Comparison of ENCODE assay signal across 17 cellular contexts in the genomic region with DNA sequence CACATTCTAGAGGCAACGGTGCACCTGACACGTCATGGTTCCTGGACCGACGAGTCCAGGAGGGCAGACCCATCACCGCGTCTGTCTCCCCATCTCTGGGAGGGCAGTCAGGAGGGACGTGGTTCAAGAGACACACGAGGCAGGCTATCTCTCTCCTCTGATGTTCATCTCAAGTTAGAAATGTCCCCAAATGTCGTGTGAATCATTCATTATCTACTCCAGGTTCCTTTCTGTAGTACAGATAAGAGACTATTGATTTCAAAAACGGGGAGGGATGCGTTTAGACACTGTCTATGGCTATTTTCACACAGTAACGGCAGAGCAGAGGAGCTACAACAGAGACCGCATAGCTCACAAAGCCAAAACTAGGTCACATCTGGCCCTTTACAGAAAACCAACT. TPM values are rescaled to one million over a fixed set of nuclear protein-coding genes. Genes with fewer than 3 reads are reported as not detected.
A peak's percentile ranks its signal among the peaks of the same experiment; 100 is the strongest.
DNase-seq lines count a peak whose midpoint lies in the region; ATAC-seq, FAIRE-seq and TF ChIP-seq lines count a peak whose summit lies in the region.
"Had no signal": no experiment of that assay in that cellular context is flagged by ENCODE, and none has a peak within 500 bp of the region (broad histone marks: within the 10 kb centered on the region; RNA-seq: fewer than 3 reads in every experiment).

No MANE protein-coding gene starts in this region.

- no TSS peak for BruUV-seq in K562 (replicated peaks; lab: Mats Ljungman, UMichigan)

- no peak for ATAC-seq in Right ventricle myocardium superior (ENCODE audit: poor library complexity)
- ATAC-seq in heart left ventricle, result no peak
- ATAC-seq in K562, result no peak
- ATAC-seq: GM23338, HepG2 had no signal

- intact Hi-C loops in Right ventricle myocardium superior (cut with DNase I) (no loop called here), heart left ventricle (cut with DNase I) (no loop called here), K562 (cut with micrococcal nuclease) (no loop called here), lower leg skin (cut with DNase I; ENCODE audit: low total_unique reads) (no loop called here)

- H2AFZ ChIP-seq in K562 (ENCODE audit: low read depth, low read length), result no peak overlapping the region
- H2AFZ ChIP-seq: GM23338 had no signal

- H3K27ac ChIP-seq in heart left ventricle (no peak overlapping the region), K562 (ENCODE audit: extremely low read depth, low read depth, low read length) (no peak overlapping the region), endodermal cell (ENCODE audit: low read depth, low read length) (no peak overlapping the region), temporal lobe (ENCODE audit: low read depth, low read length) (peak overlapping the region; percentile 20)

- H3K4me3 ChIP-seq in heart left ventricle (no peak overlapping the region), K562 (no peak overlapping the region), endodermal cell (ENCODE audit: low read length) (no peak overlapping the region), lower leg skin (ENCODE audit: low read depth, poor library complexity, severe bottlenecking) (no peak overlapping the region)
- H3K4me3 ChIP-seq: GM23338 had no signal

- TF ChIP-seq CTCF in heart left ventricle (IDR thresholded peaks at IDR 0.05), result no peak
- TF ChIP-seq CTCF in K562 (IDR thresholded peaks at IDR 0.05 in 2 of 3, conservative IDR thresholded peaks at IDR 0.05 in 1 of 3; ENCODE audit: insufficient read depth in 2 of 3, low read depth in 1 of 3, low read length in 3 of 3), result no peak
- TF ChIP-seq CTCF in endodermal cell (conservative IDR thresholded peaks at IDR 0.05), result no peak
- no peak for TF ChIP-seq CTCF in lower leg skin (IDR thresholded peaks at IDR 0.05)

- CTCF ChIA-PET in K562 (lab: Yijun Ruan, JAX; ENCODE audit: low intra/inter-chr PET ratio), result no interaction called here

- POLR2A ChIA-PET in K562 (lab: Yijun Ruan, JAX), result interaction anchor here (1.1 to 1.5 kb wide), 3 partner anchors 8 to 15 kb away, joined by 4 to 8 read pairs (median 5); no protein-coding TSS in a partner anchor

- no peaks in the 10 kb centered on the region for H3K4me1 Mint-ChIP-seq in endodermal cell
- H3K4me1 Mint-ChIP-seq: B cell had no signal

- H3K4me1 ChIP-seq in heart left ventricle, result no peaks in the 10 kb centered on the region
- peaks cover 4 to 6% of the 10 kb centered on the region in 2 experiments; a peak in 3 of 5 replicates for H3K4me1 ChIP-seq in K562 (replicated peaks in 1 of 2; ENCODE audit: control insufficient read depth in 2 of 2, insufficient read depth in 2 of 2, low read length in 2 of 2)
- H3K4me1 ChIP-seq in endodermal cell (ENCODE audit: control insufficient read depth, insufficient read depth, low read length), result no peaks in the 10 kb centered on the region

- H3K4me2 ChIP-seq in K562 (ENCODE audit: insufficient read depth, low read length), result no peak overlapping the region; the same call in 1 of the 2 replicates
- H3K4me2 ChIP-seq: GM23338 had no signal

- H3K27ac Mint-ChIP-seq in endodermal cell, result no peak overlapping the region
- H3K27ac Mint-ChIP-seq: B cell; CD4-positive, alpha-beta T cell; GM23338 had no signal

- H3K9me3 Mint-ChIP-seq in endodermal cell, result peaks cover 26% of the 10 kb centered on the region

- peak; percentile 16 for DNase-seq in Right ventricle myocardium superior
- no peak for DNase-seq in heart left ventricle
- DNase-seq in K562 (ENCODE audit: extremely low read depth in 1 of 4, low spot score in 3 of 4), result no peak
- peak; percentile 16 for DNase-seq in endodermal cell
- no peak for DNase-seq in SIG-M5 (lab: John Stamatoyannopoulos, UW)
- no peak for DNase-seq in lower leg skin (ENCODE audit: low spot score in 2 of 2)
- no peak for DNase-seq in stimulated activated CD4-positive, alpha-beta T cell treated with anti-CD3 and anti-CD28 coated beads, Interleukin-1b, Interleukin-23, amount 100 ng/mL, for 48 hours
- DNase-seq: C1 segment of cervical spinal cord, Calu3, DMS 273 treated with DMSO at 0.1 percent for 48 hours, H7 had no signal

- WGBS in heart left ventricle, 4 donors, result 84 to 88% (median 87%) methylated on average over 13 of the region's 13 CpGs
- 17% methylated on average over 13 of the region's 13 CpGs for WGBS in K562 (ENCODE audit: insufficient coverage, low coverage, missing lambda C conversion rate)
- 94 to 95% methylated on average over 8 to 13 of the region's 13 CpGs for WGBS in endodermal cell (ENCODE audit: insufficient coverage in 1 of 2, insufficient read length in 1 of 2), 2 experiments
- WGBS in lower leg skin, 2 donors, result 81 to 84% methylated on average over 13 of the region's 13 CpGs

- no peaks in the 10 kb centered on the region for H3K9me1 ChIP-seq in K562 (ENCODE audit: control insufficient read depth, insufficient read depth, low read length)

- H3K36me3 ChIP-seq in heart left ventricle (peaks cover 0 to 71% (median 51%) of the 10 kb centered on the region in 9 donors), K562 (ENCODE audit: control insufficient read depth, insufficient read depth, low read length) (peaks cover 10% of the 10 kb centered on the region), endodermal cell (ENCODE audit: control insufficient read depth, insufficient read depth, low read length) (peaks cover 42% of the 10 kb centered on the region)

- TF ChIP-seq POLR2A in heart left ventricle (IDR thresholded peaks at IDR 0.05) (no peak), K562 (conservative IDR thresholded peaks at IDR 0.05) (no peak), lower leg skin (IDR thresholded peaks at IDR 0.05) (no peak)

- TF ChIP-seq RAD21 in K562 (CRISPR knock-in tag; conservative IDR thresholded peaks at IDR 0.05 in 1 of 2, IDR thresholded peaks at IDR 0.05 in 1 of 2), result no peak

- FAIRE-seq in K562 (lab: Jason Lieb, UNC), result peak; percentile 23
- FAIRE-seq: A204.1, HepG2 had no signal

- H3K9me3 ChIP-seq in heart left ventricle (peaks cover 0 to 6% (median 0%) of the 10 kb centered on the region in 12 donors), K562 (replicated peaks; ENCODE audit: control insufficient read depth, insufficient read depth, low read depth, low read length) (peaks cover 3% of the 10 kb centered on the region), endodermal cell (ENCODE audit: control insufficient read depth, low read length) (peaks cover 25% of the 10 kb centered on the region)

- no peaks in the 10 kb centered on the region for H3K79me2 ChIP-seq in K562 (ENCODE audit: control insufficient read depth, insufficient read depth, low read length)

- H4K20me1 ChIP-seq in K562 (replicated peaks; ENCODE audit: control insufficient read depth, insufficient read depth, low read length), result no peaks in the 10 kb centered on the region

- H3K27me3 Mint-ChIP-seq in endodermal cell (ENCODE audit: insufficient read depth), result no peaks in the 10 kb centered on the region
- H3K27me3 Mint-ChIP-seq: B cell; CD4-positive, alpha-beta T cell had no signal

- no peak overlapping the region for H3K9ac ChIP-seq in K562 (ENCODE audit: insufficient read depth in 1 of 2, low read depth in 2 of 2, low read length in 2 of 2)
- no peak overlapping the region for H3K9ac ChIP-seq in endodermal cell (ENCODE audit: extremely low read depth, low read length, poor library complexity, severe bottlenecking)

- no peak overlapping the region for H3K4me3 Mint-ChIP-seq in endodermal cell
- H3K4me3 Mint-ChIP-seq: B cell; CD4-positive, alpha-beta T cell; GM23338 had no signal

- H3K36me3 Mint-ChIP-seq in endodermal cell (ENCODE audit: low read depth), result peaks cover 70% of the 10 kb centered on the region

- TF ChIP-seq EP300 in K562 (IDR thresholded peaks at IDR 0.05; ENCODE audit: low read length), result no peak

- H3K27me3 ChIP-seq in heart left ventricle, result no peaks in the 10 kb centered on the region
- no peaks in the 10 kb centered on the region for H3K27me3 ChIP-seq in K562 (ENCODE audit: control insufficient read depth in 2 of 2, insufficient read depth in 2 of 2, low read length in 2 of 2)
- H3K27me3 ChIP-seq in endodermal cell (ENCODE audit: control insufficient read depth, insufficient read depth, low read length, poor library complexity, severe bottlenecking), result no peaks in the 10 kb centered on the region

- in situ Hi-C loops in K562 (cut with MboI), result no loop called here

TF ChIP-seq in K562, 482 proteins besides CTCF, POLR2A, EP300 and RAD21 (continues in another document):
- TF ChIP-seq CBFA2T3 (IDR thresholded peaks at IDR 0.05), result peak; percentile 23; the same call in 1 of the 2 replicates
- TF ChIP-seq TCF7 (IDR thresholded peaks at IDR 0.05; ENCODE audit: borderline replicate concordance), result peak; percentile 55; the same call in 1 of the 2 replicates
- TF ChIP-seq CTBP1 (IDR thresholded peaks at IDR 0.05; ENCODE audit: borderline replicate concordance), result 0 out of 2 replicates have a peak, but pooled peaks have one; percentile 26

RNA-seq across cellular contexts. Expression of a gene that starts 7.0 kb away (rescaled TPM):
- 5.0 TPM for total RNA-seq in Right ventricle myocardium superior
- 10 to 100 TPM in 1 of 9 donors, 1 to 10 TPM in 8; 4.0 to 13.2 (median 5.5) TPM for total RNA-seq in heart left ventricle
- polyA plus RNA-seq in heart left ventricle, result 1 to 10 TPM; 2.2 to 4.0 TPM
- total RNA-seq in K562 (2011; cell fraction: chromatin; rRNA removed; ENCODE audit: low replicate concordance), result 28.0 and 31.3 TPM in 2 replicates
- total RNA-seq in K562 (2011; cell fraction: nucleolus; rRNA removed), result 15.3 and 17.1 TPM in 2 replicates
- total RNA-seq in K562 (2011; cell fraction: nucleoplasm; rRNA removed), result 20.8 and 27.1 TPM in 2 replicates
- 6.1 and 7.8 TPM in 2 replicates for total RNA-seq in K562 (2014; rRNA removed)
- 5.2 and 5.6 TPM in 2 replicates for total RNA-seq in K562 (2014; rRNA removed; fragmentation: Illumina TruSeq; extraction: Trizol)
- 6.5 and 6.6 TPM in 2 replicates for total RNA-seq in K562 (2015; rRNA removed; fragmentation: Illumina TruSeq; extraction: Trizol)
- total RNA-seq in K562 (2021), result 9.8 and 10.0 TPM in 2 replicates
- polyA plus RNA-seq in K562 (2011; rRNA removed), result 13.2 and 14.5 TPM in 2 replicates
- 10.5 and 17.4 TPM in 2 replicates for polyA plus RNA-seq in K562 (2011; cell fraction: cytosol; rRNA removed)
- polyA plus RNA-seq in K562 (2011; cell fraction: nucleus; rRNA removed), result 10.3 and 11.5 TPM in 2 replicates
- polyA plus RNA-seq in K562 (2012), result 7.7 and 9.3 TPM in 2 replicates
- 8.7 and 8.8 TPM in 2 replicates for polyA plus RNA-seq in K562 (2014; fragmentation: Illumina TruSeq; extraction: Trizol)
- polyA plus RNA-seq in K562 (2014; fragmentation: Nextera tagmentation; extraction: Ambion mirVana), result 1 to 10 TPM; 1.4 to 1.8 TPM
- 6.2 and 6.3 TPM in 2 replicates for polyA plus RNA-seq in K562 (2014; rRNA removed)
- polyA minus RNA-seq in K562 (2011; rRNA and poly(A)+ RNA removed), result 14.5 and 17.2 TPM in 2 replicates
- 9.0 and 11.2 TPM in 2 replicates for polyA minus RNA-seq in K562 (2011; cell fraction: cytosol; rRNA and poly(A)+ RNA removed)
- polyA minus RNA-seq in K562 (2011; cell fraction: nucleus; rRNA and poly(A)+ RNA removed), result 7.8 and 14.0 TPM in 2 replicates
- 10 to 100 TPM; 30.3 to 34.9 TPM for total RNA-seq in endodermal cell
- 16.1 TPM for polyA plus RNA-seq in endodermal cell (2013, experiment 1 of 2)
- 12.1 TPM for polyA plus RNA-seq in endodermal cell (2013, experiment 2 of 2)
- 11.8 TPM for total RNA-seq in temporal lobe
- total RNA-seq in lower leg skin, result 10 to 100 TPM; 10.2 to 20.8 (median 14.9) TPM

Comparison
In these comparisons a context has a peak if more than half of its experiments do, and no peak if none do; other contexts are left out.
1. DNase-seq: peak in Right ventricle myocardium superior (single experiment) and endodermal cell (single experiment); none in heart left ventricle (0 of 5), K562 (0 of 4), SIG-M5 (single experiment), lower leg skin (0 of 2) and stimulated activated CD4-positive, alpha-beta T cell treated with anti-CD3 and anti-CD28 coated beads, Interleukin-1b, Interleukin-23, amount 100 ng/mL, for 48 hours (single experiment).